Comparison of ENCODE assay signal across 8 cellular contexts in the genomic region with DNA sequence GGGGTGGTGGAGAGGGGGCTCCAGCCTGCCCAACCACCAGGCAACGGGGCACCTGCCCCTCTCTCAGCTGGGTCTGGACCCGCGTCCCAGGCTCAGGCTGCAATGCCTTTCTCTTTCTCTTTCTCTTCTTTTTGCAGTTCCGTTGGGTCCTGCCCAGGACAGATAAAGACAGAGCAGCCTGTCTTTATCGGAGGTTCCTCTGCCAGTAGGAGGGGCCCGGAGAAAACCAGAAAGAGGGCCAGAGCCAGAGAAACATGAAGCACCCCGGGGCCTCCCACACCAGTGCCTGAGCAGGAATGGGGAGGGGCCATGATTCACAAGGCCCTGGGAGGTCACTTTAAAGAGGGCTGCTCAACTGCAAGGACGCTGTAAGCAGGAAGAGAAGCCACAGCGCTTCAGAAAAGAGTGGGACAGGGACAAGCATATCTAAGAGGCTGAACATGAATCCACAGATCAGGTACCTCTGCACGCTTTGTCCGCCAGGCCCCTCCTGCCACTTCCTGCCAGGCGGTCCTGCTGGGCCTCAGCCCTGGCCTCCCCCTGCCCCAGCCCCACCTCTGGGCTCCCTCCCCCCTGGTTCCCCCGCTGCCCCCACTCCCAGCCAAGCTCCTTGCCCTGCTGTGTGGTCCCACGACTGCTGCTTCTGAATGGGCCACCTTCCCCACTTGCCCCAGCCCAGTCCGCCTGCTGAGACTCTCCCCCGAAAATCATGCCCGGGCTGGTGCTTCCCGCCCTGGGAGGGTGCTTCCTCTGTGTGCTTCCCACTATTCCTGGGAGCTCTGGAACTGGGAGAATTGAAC. TPM values are rescaled to one million over a fixed set of nuclear protein-coding genes. Genes with fewer than 3 reads are reported as not detected.
A peak's percentile ranks its signal among the peaks of the same experiment; 100 is the strongest.
DNase-seq lines count a peak whose midpoint lies in the region; ATAC-seq, FAIRE-seq and TF ChIP-seq lines count a peak whose summit lies in the region.

A gene (plus strand): TSS at position 335 of the 800 bp plus-strand sequence. CDS start 106 bp downstream, at position 441.

- no peaks in the 10 kb centered on the region for H4K20me1 ChIP-seq in HepG2 (ENCODE audit: insufficient read depth, low read length)

- peaks cover 1% of the 10 kb centered on the region for H3K9me3 Mint-ChIP-seq in glutamatergic neuron (ENCODE audit: unreplicated experiment)

- peak; percentile 46 for FAIRE-seq in HepG2 (lab: Jason Lieb, UNC)

- H3K9me3 ChIP-seq in HepG2 (ENCODE audit: low read length) = no peaks in the 10 kb centered on the region

- no peaks in the 10 kb centered on the region for H3K79me2 ChIP-seq in HepG2 (ENCODE audit: insufficient read depth, low read length)

- H3K36me3 ChIP-seq in H7 (replicated peaks; ENCODE audit: control insufficient read depth, insufficient read depth, low read length) (peaks cover 2% of the 10 kb centered on the region), HepG2 (replicated peaks in 1 of 2; ENCODE audit: control insufficient read depth in 1 of 2, insufficient read depth in 2 of 2, low read length in 2 of 2) (no peaks in the 10 kb centered on the region)

- in situ Hi-C loops in HepG2 (cut with HindIII; ENCODE audit: extremely low pct_ligation_motif_present, low pct_unique_long_range_greater_than_20kb) = loop anchor here (5.0 kb wide), 1 partner anchor 103 kb away; no protein-coding TSS in a partner anchor

- TF ChIP-seq EP300 in HepG2 (IDR thresholded peaks at IDR 0.05; ENCODE audit: low read depth in 2 of 2, low read length in 2 of 2) = no peak
- TF ChIP-seq EP300 in HepG2 (CRISPR knock-in tag; IDR thresholded peaks at IDR 0.05; ENCODE audit: borderline replicate concordance) = no peak

- CTCF ChIA-PET in HepG2 (lab: Yijun Ruan, JAX; ENCODE audit: low intra/inter-chr PET ratio, low total read pairs) = no interaction called here

- H3K27ac ChIP-seq in HepG2 (ENCODE audit: extremely low read length, insufficient read depth, low read length) = peak within 1 kb of the TSS; percentile 67

- intact Hi-C loops in HepG2 (cut with micrococcal nuclease; ENCODE audit: unreplicated experiment) = no loop called here

- DNase-seq in GDM1 (lab: John Stamatoyannopoulos, UW) (peak; percentile 72), H7 (peak; percentile 81), NB4 (ENCODE audit: low read depth) (peak; percentile 95), choroid plexus epithelial cell (ENCODE audit: low read depth) (peak; percentile 92), HepG2 (ENCODE audit: low spot score) (peak; percentile 75), glutamatergic neuron (no peak)
- peak; percentile 52 for DNase-seq in activated CD4-positive, alpha-beta T cell treated with anti-CD3 and anti-CD28 coated beads for 1 hour
- DNase-seq in stimulated activated CD4-positive, alpha-beta T cell treated with anti-CD3 and anti-CD28 coated beads, Interleukin-4, amount 100 ng/mL, for 24 hours = peak; percentile 84

- peaks cover 1% of the 10 kb centered on the region for H3K27me3 Mint-ChIP-seq in glutamatergic neuron (ENCODE audit: unreplicated experiment)

- TF ChIP-seq RAD21 in HepG2 (CRISPR knock-in tag; IDR thresholded peaks at IDR 0.05) = no peak

- BruUV-seq in HepG2 (replicated peaks; lab: Mats Ljungman, UMichigan) = no TSS peak

- POLR2A ChIA-PET in HepG2 (lab: Yijun Ruan, JAX) = interaction anchor here (0.6 to 1.8 kb wide), 3 partner anchors 12 to 283 kb away, joined by 3 to 4 read pairs (median 3); no protein-coding TSS in a partner anchor

- H3K4me1 Mint-ChIP-seq in glutamatergic neuron (ENCODE audit: low read depth, unreplicated experiment) = peaks cover 4% of the 10 kb centered on the region

- ATAC-seq in HepG2 = peak; percentile 94

- H3K4me3 ChIP-seq in H7 (ENCODE audit: insufficient read depth, low read depth, low read length) (peak within 1 kb of the TSS; percentile 27), NB4 (ENCODE audit: low read depth, low read length) (peak within 1 kb of the TSS; percentile 70), choroid plexus epithelial cell (ENCODE audit: low read depth, low read length) (peak within 1 kb of the TSS; percentile 68), HepG2 (replicated peaks in 1 of 3; ENCODE audit: insufficient read depth in 1 of 3, low read depth in 2 of 3, low read length in 3 of 3) (peak within 1 kb of the TSS; percentile 77 to 86 (median 78))

- H2AFZ ChIP-seq in HepG2 (ENCODE audit: low read length) = no peak within 1 kb of the TSS

- WGBS in HepG2 (ENCODE audit: low lambda C conversion rate) = 2% methylated on average over 12 of the region's 18 CpGs

- peaks cover 49% of the 10 kb centered on the region for H3K4me1 ChIP-seq in HepG2 (ENCODE audit: insufficient read depth, low read length)

- H3K27me3 ChIP-seq in H7 (ENCODE audit: control insufficient read depth, insufficient read depth, low read length) (no peaks in the 10 kb centered on the region), HepG2 (ENCODE audit: control insufficient read depth in 1 of 2, insufficient read depth in 2 of 2, low read length in 2 of 2) (no peaks in the 10 kb centered on the region; a peak in 2 of 5 replicates)

- TF ChIP-seq POLR2A in NB4 (IDR thresholded peaks at IDR 0.05; ENCODE audit: extremely low read depth, insufficient read length) (peak; percentile 37), HepG2 (IDR thresholded peaks at IDR 0.05; ENCODE audit: insufficient read depth in 1 of 2, low read depth in 2 of 2, low read length in 2 of 2) (peak; percentile 71 to 81)

- H3K9ac ChIP-seq in HepG2 (ENCODE audit: insufficient read depth, low read depth, low read length) = peak within 1 kb of the TSS; percentile 65

- no peak within 1 kb of the TSS for H3K4me3 Mint-ChIP-seq in glutamatergic neuron (ENCODE audit: unreplicated experiment)

- TF ChIP-seq CTCF in NB4 (IDR thresholded peaks at IDR 0.05; ENCODE audit: low read depth, low read length) (no peak), choroid plexus epithelial cell (conservative IDR thresholded peaks at IDR 0.05; ENCODE audit: low read depth, low read length) (peak; percentile 38), HepG2 (CRISPR knock-in tag; IDR thresholded peaks at IDR 0.05) (peak; percentile 44), glutamatergic neuron (IDR thresholded peaks at IDR 0.05; ENCODE audit: partially characterized antibody, unreplicated experiment) (no peak)

- H3K4me2 ChIP-seq in HepG2 (ENCODE audit: low read depth, low read length) = peak within 1 kb of the TSS; percentile 79

- H3K36me3 Mint-ChIP-seq in glutamatergic neuron (ENCODE audit: unreplicated experiment) = no peaks in the 10 kb centered on the region

- no peak within 1 kb of the TSS for H3K27ac Mint-ChIP-seq in glutamatergic neuron (ENCODE audit: unreplicated experiment)

TF ChIP-seq in HepG2, 621 proteins besides CTCF, POLR2A, EP300 and RAD21 (continues in another document):
- TF ChIP-seq ZNF260 (CRISPR knock-in tag; IDR thresholded peaks at IDR 0.05; ENCODE audit: borderline replicate concordance, low read depth) (no peak), ZNF747 (CRISPR knock-in tag; IDR thresholded peaks at IDR 0.05; ENCODE audit: borderline replicate concordance) (no peak), SAFB2 (CRISPR knock-in tag; IDR thresholded peaks at IDR 0.05; ENCODE audit: borderline replicate concordance, low read depth) (no peak), ZNF660 (CRISPR knock-in tag; IDR thresholded peaks at IDR 0.05; ENCODE audit: borderline replicate concordance, low read depth) (no peak), MIER2 (CRISPR knock-in tag; IDR thresholded peaks at IDR 0.05) (no peak)
- TF ChIP-seq, protein P1, sequence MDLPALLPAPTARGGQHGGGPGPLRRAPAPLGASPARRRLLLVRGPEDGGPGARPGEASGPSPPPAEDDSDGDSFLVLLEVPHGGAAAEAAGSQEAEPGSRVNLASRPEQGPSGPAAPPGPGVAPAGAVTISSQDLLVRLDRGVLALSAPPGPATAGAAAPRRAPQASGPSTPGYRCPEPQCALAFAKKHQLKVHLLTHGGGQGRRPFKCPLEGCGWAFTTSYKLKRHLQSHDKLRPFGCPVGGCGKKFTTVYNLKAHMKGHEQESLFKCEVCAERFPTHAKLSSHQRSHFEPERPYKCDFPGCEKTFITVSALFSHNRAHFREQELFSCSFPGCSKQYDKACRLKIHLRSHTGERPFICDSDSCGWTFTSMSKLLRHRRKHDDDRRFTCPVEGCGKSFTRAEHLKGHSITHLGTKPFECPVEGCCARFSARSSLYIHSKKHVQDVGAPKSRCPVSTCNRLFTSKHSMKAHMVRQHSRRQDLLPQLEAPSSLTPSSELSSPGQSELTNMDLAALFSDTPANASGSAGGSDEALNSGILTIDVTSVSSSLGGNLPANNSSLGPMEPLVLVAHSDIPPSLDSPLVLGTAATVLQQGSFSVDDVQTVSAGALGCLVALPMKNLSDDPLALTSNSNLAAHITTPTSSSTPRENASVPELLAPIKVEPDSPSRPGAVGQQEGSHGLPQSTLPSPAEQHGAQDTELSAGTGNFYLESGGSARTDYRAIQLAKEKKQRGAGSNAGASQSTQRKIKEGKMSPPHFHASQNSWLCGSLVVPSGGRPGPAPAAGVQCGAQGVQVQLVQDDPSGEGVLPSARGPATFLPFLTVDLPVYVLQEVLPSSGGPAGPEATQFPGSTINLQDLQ (CRISPR knock-in tag; IDR thresholded peaks at IDR 0.05) = peak; percentile 33; the same call in 1 of the 2 replicates

RNA-seq across cellular contexts. Expression of the gene that starts here (rescaled TPM):
- total RNA-seq in H7 (2014; rRNA removed; shearing (Covaris generic)) = 1.5 and 2.0 TPM in 2 replicates
- total RNA-seq in HepG2 (2016; rRNA removed; fragmentation: Illumina TruSeq; extraction: Trizol) (8.9 and 10.8 TPM in 2 replicates), glutamatergic neuron (ENCODE audit: unreplicated experiment) (0.71 TPM)
- total RNA-seq in HepG2 (2016; cell fraction: cytosol; rRNA removed; fragmentation: Illumina TruSeq; extraction: Trizol; ENCODE audit: low read depth) = 1.9 and 2.3 TPM in 2 replicates
- 9.1 and 9.5 TPM in 2 replicates for total RNA-seq in HepG2 (2016; cell fraction: insoluble cytoplasmic fraction; rRNA removed; fragmentation: Illumina TruSeq; extraction: Trizol)
- total RNA-seq in HepG2 (2016; cell fraction: membrane; rRNA removed; fragmentation: Illumina TruSeq; extraction: Trizol) = 5.7 and 5.9 TPM in 2 replicates
- total RNA-seq in HepG2 (2016; cell fraction: nucleus; rRNA removed; fragmentation: Illumina TruSeq; extraction: Trizol) = 3.8 and 5.4 TPM in 2 replicates
- polyA plus RNA-seq in HepG2 (2011; rRNA removed) = 20.4 and 27.6 TPM in 2 replicates
- polyA plus RNA-seq in HepG2 (2011; cell fraction: cytosol; rRNA removed) = 20.1 and 23.3 TPM in 2 replicates
- polyA plus RNA-seq in HepG2 (2011; cell fraction: nucleus; rRNA removed) = 8.9 and 10.6 TPM in 2 replicates
- 17.1 and 44.0 TPM in 2 replicates for polyA plus RNA-seq in HepG2 (2012)
- 4.5 and 5.1 TPM in 2 replicates for polyA plus RNA-seq in HepG2 (2016; cell fraction: cytosol; fragmentation: Illumina TruSeq; extraction: Trizol; ENCODE audit: low read depth)
- 20.9 and 22.5 TPM in 2 replicates for polyA plus RNA-seq in HepG2 (2016; cell fraction: insoluble cytoplasmic fraction; fragmentation: Illumina TruSeq; extraction: Trizol; ENCODE audit: low read depth)
- 9.5 and 11.6 TPM in 2 replicates for polyA plus RNA-seq in HepG2 (2016; cell fraction: membrane; fragmentation: Illumina TruSeq; extraction: Trizol; ENCODE audit: low read depth)
- polyA plus RNA-seq in HepG2 (2016; cell fraction: nucleus; fragmentation: Illumina TruSeq; extraction: Trizol; ENCODE audit: insufficient read depth, low read depth) = 13.5 TPM in 2 replicates
- 2.2 and 31.0 TPM in 2 replicates for polyA minus RNA-seq in HepG2 (2011; rRNA and poly(A)+ RNA removed; ENCODE audit: low replicate concordance)
- 11.6 and 14.5 TPM in 2 replicates for polyA minus RNA-seq in HepG2 (2011; cell fraction: cytosol; rRNA and poly(A)+ RNA removed)
- polyA minus RNA-seq in HepG2 (2011; cell fraction: nucleus; rRNA and poly(A)+ RNA removed) = 4.6 and 5.6 TPM in 2 replicates

Comparison
In these comparisons a context has a peak if more than half of its experiments do, and no peak if none do; other contexts are left out.
1. H3K4me3 ChIP-seq: peak in every context shown above with its lines; median percentile 78 in HepG2; 70 in NB4; 68 in choroid plexus epithelial cell; 27 in H7.
2. CTCF ChIP-seq: peak in choroid plexus epithelial cell (single experiment) and HepG2 (single experiment); none in NB4 (single experiment) and glutamatergic neuron (single experiment).